ENCODE assay signal across 2 cellular contexts in genomic region chr7:87128883-87129282, GRCh38.
TF ChIP-seq lines count a peak whose summit lies in the region.

No MANE protein-coding gene starts in this region.

TF ChIP-seq in HEK293, 187 proteins besides CTCF, POLR2A, EP300 and RAD21:
- TF ChIP-seq ZNF701 (tag by site-specific recombination; IDR thresholded peaks at IDR 0.05) (no peak), ZBTB1 (tag by site-specific recombination; IDR thresholded peaks at IDR 0.05) (no peak), YY2 (tag by site-specific recombination; IDR thresholded peaks at IDR 0.05) (no peak), ZBTB17 (tag by site-specific recombination; IDR thresholded peaks at IDR 0.05) (peak; percentile 38), ZNF10 (tag by site-specific recombination; IDR thresholded peaks at IDR 0.05) (no peak), MZF1 (tag by site-specific recombination; IDR thresholded peaks at IDR 0.05; ENCODE audit: borderline replicate concordance) (peak; percentile 99)
- TF ChIP-seq, protein P1, sequence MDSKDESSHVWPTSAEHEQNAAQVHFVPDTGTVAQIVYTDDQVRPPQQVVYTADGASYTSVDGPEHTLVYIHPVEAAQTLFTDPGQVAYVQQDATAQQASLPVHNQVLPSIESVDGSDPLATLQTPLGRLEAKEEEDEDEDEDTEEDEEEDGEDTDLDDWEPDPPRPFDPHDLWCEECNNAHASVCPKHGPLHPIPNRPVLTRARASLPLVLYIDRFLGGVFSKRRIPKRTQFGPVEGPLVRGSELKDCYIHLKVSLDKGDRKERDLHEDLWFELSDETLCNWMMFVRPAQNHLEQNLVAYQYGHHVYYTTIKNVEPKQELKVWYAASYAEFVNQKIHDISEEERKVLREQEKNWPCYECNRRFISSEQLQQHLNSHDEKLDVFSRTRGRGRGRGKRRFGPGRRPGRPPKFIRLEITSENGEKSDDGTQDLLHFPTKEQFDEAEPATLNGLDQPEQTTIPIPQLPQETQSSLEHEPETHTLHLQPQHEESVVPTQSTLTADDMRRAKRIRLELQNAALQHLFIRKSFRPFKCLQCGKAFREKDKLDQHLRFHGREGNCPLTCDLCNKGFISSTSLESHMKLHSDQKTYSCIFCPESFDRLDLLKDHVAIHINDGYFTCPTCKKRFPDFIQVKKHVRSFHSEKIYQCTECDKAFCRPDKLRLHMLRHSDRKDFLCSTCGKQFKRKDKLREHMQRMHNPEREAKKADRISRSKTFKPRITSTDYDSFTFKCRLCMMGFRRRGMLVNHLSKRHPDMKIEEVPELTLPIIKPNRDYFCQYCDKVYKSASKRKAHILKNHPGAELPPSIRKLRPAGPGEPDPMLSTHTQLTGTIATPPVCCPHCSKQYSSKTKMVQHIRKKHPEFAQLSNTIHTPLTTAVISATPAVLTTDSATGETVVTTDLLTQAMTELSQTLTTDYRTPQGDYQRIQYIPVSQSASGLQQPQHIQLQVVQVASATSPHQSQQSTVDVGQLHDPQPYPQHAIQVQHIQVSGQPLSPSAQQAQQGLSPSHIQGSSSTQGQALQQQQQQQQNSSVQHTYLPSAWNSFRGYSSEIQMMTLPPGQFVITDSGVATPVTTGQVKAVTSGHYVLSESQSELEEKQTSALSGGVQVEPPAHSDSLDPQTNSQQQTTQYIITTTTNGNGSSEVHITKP (tag by site-specific recombination; IDR thresholded peaks at IDR 0.05), result peak; percentile 53
TF ChIP-seq in HEK293: peak in this region for 3.

TF ChIP-seq in endothelial cell of umbilical vein, 7 proteins besides CTCF, POLR2A, EP300 and RAD21:
- TF ChIP-seq, protein P2, sequence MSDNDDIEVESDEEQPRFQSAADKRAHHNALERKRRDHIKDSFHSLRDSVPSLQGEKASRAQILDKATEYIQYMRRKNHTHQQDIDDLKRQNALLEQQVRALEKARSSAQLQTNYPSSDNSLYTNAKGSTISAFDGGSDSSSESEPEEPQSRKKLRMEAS (IDR thresholded peaks at IDR 0.05; ENCODE audit: insufficient read depth, insufficient read length), result no peak
- TF ChIP-seq POLR2AphosphoS5 (IDR thresholded peaks at IDR 0.05; ENCODE audit: insufficient read depth, low read depth, low read length) (no peak), EZH2 (IDR thresholded peaks at IDR 0.05; ENCODE audit: borderline replicate concordance, low read depth, low read length, severe bottlenecking) (no peak), GATA2 (IDR thresholded peaks at IDR 0.05; ENCODE audit: insufficient read depth, insufficient read length, low read depth, low read length) (no peak), MYC (IDR thresholded peaks at IDR 0.05; ENCODE audit: low read depth, low read length) (no peak), FOS (IDR thresholded peaks at IDR 0.05; ENCODE audit: borderline replicate concordance, insufficient read depth, low read length) (no peak), JUN (IDR thresholded peaks at IDR 0.05; ENCODE audit: borderline replicate concordance, insufficient read depth, insufficient read length, low read depth) (no peak)
